ENCODE assay signal across 10 cellular contexts in genomic region chr1:26771285-26771642, GRCh38. TPM values are rescaled to one million over a fixed set of nuclear protein-coding genes. Genes with fewer than 3 reads are reported as not detected.
A peak's percentile ranks its signal among the peaks of the same experiment; 100 is the strongest.
DNase-seq lines count a peak whose midpoint lies in the region; ATAC-seq, FAIRE-seq and TF ChIP-seq lines count a peak whose summit lies in the region.
"Had no signal": no experiment of that assay in that cellular context is flagged by ENCODE, and none has a peak within 500 bp of the region (broad histone marks: within the 10 kb centered on the region; RNA-seq: fewer than 3 reads in every experiment).

No MANE protein-coding gene starts in this region.

- FAIRE-seq in GM12892 (lab: Jason Lieb, UNC): no peak
- FAIRE-seq: H1 had no signal

- peaks cover 26 to 55% (median 42%) of the 10 kb centered on the region in 4 donors for H3K4me1 ChIP-seq in stomach

- TF ChIP-seq EP300 in stomach (IDR thresholded peaks at IDR 0.05): no peak

- 47 to 62% (median 50%) methylated on average over 3 of the region's 3 CpGs for WGBS in stomach, 5 donors

- intact Hi-C loops in stomach (cut with DNase I; ENCODE audit: low total_unique reads): no loop called here

- peak overlapping the region; percentile 80 to 95 for H3K27ac Mint-ChIP-seq in activated naive CD4-positive, alpha-beta T cell treated with anti-CD3 and anti-CD28 coated beads, Interleukin-2, amount 50 U/mL, for 72 hours

- no peak for TF ChIP-seq CTCF in stomach (IDR thresholded peaks at IDR 0.05)

- peak in 1 of 2 donors; percentile 12 for ATAC-seq in activated naive CD4-positive, alpha-beta T cell treated with anti-CD3 and anti-CD28 coated beads, Interleukin-2, amount 50 U/mL, for 72 hours
- no peak for ATAC-seq in HG02840 (IDR thresholded peaks at IDR 0.05; ENCODE audit: low FRiP score, unreplicated experiment)

- H3K27ac ChIP-seq in layer of hippocampus (ENCODE audit: low read depth, low read length) (peak overlapping the region; percentile 21), stomach (peak overlapping the region; percentile 31 to 77 (median 70))
- H3K27ac ChIP-seq: KMS-11 had no signal

- H3K9me3 ChIP-seq in stomach: no peaks in the 10 kb centered on the region

- TF ChIP-seq POLR2A in stomach (IDR thresholded peaks at IDR 0.05) (no peak), GM12892 (IDR thresholded peaks at IDR 0.05; ENCODE audit: low read depth, low read length) (no peak)

- H3K27me3 ChIP-seq in layer of hippocampus (ENCODE audit: control insufficient read depth, insufficient read depth, low read length) (no peaks in the 10 kb centered on the region), stomach (no peaks in the 10 kb centered on the region)

- DNase-seq in NCI-H2107 (lab: John Stamatoyannopoulos, UW) (peak; percentile 51), stomach (no peak), superior temporal gyrus (ENCODE audit: extremely low spot score) (no peak), GM12892 (ENCODE audit: insufficient read length) (no peak)
- no peak for DNase-seq in activated naive CD4-positive, alpha-beta T cell treated with anti-CD3 and anti-CD28 coated beads, Interleukin-2, amount 50 U/mL, for 72 hours (ENCODE audit: low spot score in 2 of 2)
- DNase-seq: SHP77 had no signal

- H3K4me3 ChIP-seq in stomach: no peak overlapping the region

- H3K9me3 Mint-ChIP-seq in activated naive CD4-positive, alpha-beta T cell treated with anti-CD3 and anti-CD28 coated beads, Interleukin-2, amount 50 U/mL, for 72 hours: no peaks in the 10 kb centered on the region

- H3K36me3 ChIP-seq in stomach: peaks cover 69 to 100% (median 98%) of the 10 kb centered on the region in 4 donors

- H3K36me3 Mint-ChIP-seq in activated naive CD4-positive, alpha-beta T cell treated with anti-CD3 and anti-CD28 coated beads, Interleukin-2, amount 50 U/mL, for 72 hours: peaks cover 33 to 92% of the 10 kb centered on the region in 2 donors

RNA-seq across cellular contexts. Expression of gene PIGV, which starts 16.5 kb away (rescaled TPM):
- 10 to 100 TPM; 15.9 to 21.0 TPM for total RNA-seq in activated naive CD4-positive, alpha-beta T cell treated with anti-CD3 and anti-CD28 coated beads, Interleukin-2, amount 50 U/mL, for 72 hours
- total RNA-seq in stomach: 10 to 100 TPM in 2 of 5 donors, 1 to 10 TPM in 1, under 1 TPM in 1, not detected in 1; 0.87 to 30.8 (median 8.7) TPM
- polyA plus RNA-seq in stomach: 1 to 10 TPM; 3.4 to 7.5 (median 6.4) TPM
- polyA plus RNA-seq in GM12892 (2012; ENCODE audit: missing spikeins): 12.9 TPM

RNA-seq across cellular contexts. Expression of gene ZDHHC18, which starts 55.2 kb away (rescaled TPM):
- 10 to 100 TPM; 37.8 to 59.5 TPM for total RNA-seq in activated naive CD4-positive, alpha-beta T cell treated with anti-CD3 and anti-CD28 coated beads, Interleukin-2, amount 50 U/mL, for 72 hours
- total RNA-seq in stomach: 10 to 100 TPM in 3 of 5 donors, 1 to 10 TPM in 2; 5.2 to 81.7 (median 13.3) TPM
- polyA plus RNA-seq in stomach: 1 to 10 TPM; 6.3 to 9.0 (median 6.7) TPM
- polyA plus RNA-seq in GM12892 (2012; ENCODE audit: missing spikeins): 22.0 TPM
